ENCODE assay signal across 13 cellular contexts in the genomic region with DNA sequence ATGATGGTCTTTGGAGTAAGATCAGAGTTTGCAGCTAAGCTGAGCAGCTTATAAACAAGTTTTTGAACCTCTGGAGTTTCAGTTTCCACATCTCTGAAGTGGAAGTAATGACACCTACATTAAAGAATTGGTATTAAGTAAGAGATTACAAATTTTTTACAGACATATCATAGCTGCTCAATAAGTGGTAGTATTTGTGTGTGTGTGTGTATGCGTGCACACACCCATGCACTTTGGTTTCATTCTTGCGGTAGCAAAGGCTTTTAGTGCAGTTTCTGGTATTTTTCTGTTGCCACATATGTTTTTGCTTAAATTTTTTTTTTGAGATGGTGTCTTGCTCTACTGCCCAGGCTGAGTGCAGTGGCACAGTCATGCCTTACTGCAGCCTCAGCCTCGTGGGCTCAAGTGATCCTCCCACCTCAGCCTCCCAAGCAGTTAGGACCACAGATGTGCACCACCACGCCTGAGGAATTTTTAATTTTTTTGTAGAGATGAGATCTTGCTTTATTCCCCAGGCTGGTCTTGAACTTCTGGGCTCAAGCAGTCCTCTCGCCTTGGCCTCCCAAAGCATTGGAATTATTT. TPM values are rescaled to one million over a fixed set of nuclear protein-coding genes. Genes with fewer than 3 reads are reported as not detected.
DNase-seq lines count a peak whose midpoint lies in the region; ATAC-seq and TF ChIP-seq lines count a peak whose summit lies in the region.
"Had no signal": no experiment of that assay in that cellular context is flagged by ENCODE, and none has a peak within 500 bp of the region (broad histone marks: within the 10 kb centered on the region; RNA-seq: fewer than 3 reads in every experiment).

No MANE protein-coding gene starts in this region.

- H3T11ph ChIP-seq in H9 (ENCODE audit: low read length), result no peak overlapping the region

- H2BK120ac ChIP-seq in H9 (ENCODE audit: low read depth, low read length, poor library complexity, severe bottlenecking), result no peak overlapping the region

- H3K9me3 ChIP-seq in CD4-positive, CD25-positive, alpha-beta regulatory T cell (ENCODE audit: control insufficient read depth in 2 of 2, low read length in 2 of 2), result no peaks in the 10 kb centered on the region
- no peaks in the 10 kb centered on the region for H3K9me3 ChIP-seq in H9 (ENCODE audit: control insufficient read depth, low read depth, low read length)
- H3K9me3 ChIP-seq in naive thymus-derived CD4-positive, alpha-beta T cell (ENCODE audit: control insufficient read depth in 2 of 3, low read length in 3 of 3), result no peaks in the 10 kb centered on the region

- CTCF ChIA-PET in naive thymus-derived CD4-positive, alpha-beta T cell (lab: Charles Lee), result no interaction called here

- intact Hi-C loops in naive thymus-derived CD4-positive, alpha-beta T cell (cut with micrococcal nuclease), result no loop called here

- no peak overlapping the region for H4K5ac ChIP-seq in H9 (ENCODE audit: insufficient read length, low read depth, low read length)

- H3K27me3 Mint-ChIP-seq in CD4-positive, CD25-positive, alpha-beta regulatory T cell, result no peaks in the 10 kb centered on the region
- H3K27me3 Mint-ChIP-seq in H9 (ENCODE audit: low read depth), result no peaks in the 10 kb centered on the region
- no peaks in the 10 kb centered on the region for H3K27me3 Mint-ChIP-seq in naive thymus-derived CD4-positive, alpha-beta T cell

- POLR2A ChIA-PET in naive thymus-derived CD4-positive, alpha-beta T cell (lab: Charles Lee), result interaction anchor here (0.6 to 1.7 kb wide), 4 partner anchors 23 to 402 kb away, joined by 3 to 6 read pairs (median 4); no protein-coding TSS in a partner anchor

- H3K27ac Mint-ChIP-seq in CD4-positive, CD25-positive, alpha-beta regulatory T cell, result peak overlapping the region; percentile 0 to 33 (median 33)
- H3K27ac Mint-ChIP-seq in H9, result peak overlapping the region in 2 of 3 experiments; percentile 14 to 79; a peak in 3 of 7 replicates
- H3K27ac Mint-ChIP-seq in naive thymus-derived CD4-positive, alpha-beta T cell, result peak overlapping the region in 8 of 9 donors; percentile 16 to 79 (median 67)

- H3K4me1 ChIP-seq in CD4-positive, CD25-positive, alpha-beta regulatory T cell (ENCODE audit: control insufficient read depth, insufficient read depth, low read length, poor library complexity, severe bottlenecking), result peaks cover 46% of the 10 kb centered on the region
- H3K4me1 ChIP-seq in H9 (ENCODE audit: insufficient read depth, low read length), result peaks cover 9% of the 10 kb centered on the region
- H3K4me1 ChIP-seq in naive thymus-derived CD4-positive, alpha-beta T cell (ENCODE audit: control insufficient read depth in 2 of 2, insufficient read depth in 2 of 2, low read length in 2 of 2), result peaks cover 23 to 36% of the 10 kb centered on the region in 2 donors

- H3K4me3 Mint-ChIP-seq in CD4-positive, CD25-positive, alpha-beta regulatory T cell, result peak overlapping the region; percentile 11 to 96 (median 76)
- no peak overlapping the region for H3K4me3 Mint-ChIP-seq in H9
- peak overlapping the region; percentile 23 to 99 (median 86) for H3K4me3 Mint-ChIP-seq in naive thymus-derived CD4-positive, alpha-beta T cell

- H3K23me2 ChIP-seq in H9 (ENCODE audit: insufficient read length, low read depth, low read length, poor library complexity, severe bottlenecking), result peaks cover 6% of the 10 kb centered on the region

- H2BK12ac ChIP-seq in H9 (ENCODE audit: insufficient read length, low read depth, low read length), result no peak overlapping the region

- H3K14ac ChIP-seq in H9 (ENCODE audit: insufficient read depth, low read length), result no peak overlapping the region

- H3K4ac ChIP-seq in H9 (ENCODE audit: low read depth, low read length), result no peak overlapping the region

- peaks cover 5% of the 10 kb centered on the region for H3K36me3 ChIP-seq in CD4-positive, CD25-positive, alpha-beta regulatory T cell (ENCODE audit: control insufficient read depth, insufficient read depth, low read length)
- peaks cover 0 to 18% (median 0%) of the 10 kb centered on the region in 3 experiments for H3K36me3 ChIP-seq in naive thymus-derived CD4-positive, alpha-beta T cell (ENCODE audit: control insufficient read depth in 2 of 3, insufficient read depth in 3 of 3, low read length in 3 of 3)

- H4K8ac ChIP-seq in H9 (replicated peaks; ENCODE audit: insufficient read length, low read depth, low read length), result no peak overlapping the region

- H3K27ac ChIP-seq in CD4-positive, CD25-positive, alpha-beta regulatory T cell (ENCODE audit: insufficient read depth, low read length, poor library complexity, severe bottlenecking), result peak overlapping the region; percentile 28
- no peak overlapping the region for H3K27ac ChIP-seq in H9 (ENCODE audit: insufficient read length, low read depth, low read length)
- no peak overlapping the region for H3K27ac ChIP-seq in naive thymus-derived CD4-positive, alpha-beta T cell (ENCODE audit: low read depth, low read length)

- ATAC-seq in CD4-positive, CD25-positive, alpha-beta regulatory T cell (ENCODE audit: low read depth in 2 of 2), result no peak
- no peak for ATAC-seq in naive thymus-derived CD4-positive, alpha-beta T cell
- ATAC-seq in GM18498 (IDR thresholded peaks at IDR 0.05; ENCODE audit: unreplicated experiment), result no peak
- ATAC-seq: sciatic nerve had no signal

- H2AK5ac ChIP-seq in H9 (ENCODE audit: insufficient read length, low read length), result no peak overlapping the region

- H3K36me3 Mint-ChIP-seq in CD4-positive, CD25-positive, alpha-beta regulatory T cell, result peaks cover 13% of the 10 kb centered on the region
- H3K36me3 Mint-ChIP-seq in H9 (ENCODE audit: insufficient read depth in 1 of 3, low read depth in 3 of 3), result peaks cover 7 to 32% (median 27%) of the 10 kb centered on the region in 3 experiments; a peak in 6 of 7 replicates
- peaks cover 0 to 25% (median 19%) of the 10 kb centered on the region in 5 donors for H3K36me3 Mint-ChIP-seq in naive thymus-derived CD4-positive, alpha-beta T cell

- H3K4me3 ChIP-seq in CD4-positive, CD25-positive, alpha-beta regulatory T cell (ENCODE audit: low read depth, low read length), result peak overlapping the region; percentile 98
- peak overlapping the region; percentile 13 for H3K4me3 ChIP-seq in naive thymus-derived CD4-positive, alpha-beta T cell (ENCODE audit: low read length)

- H2AFZ ChIP-seq in H9 (ENCODE audit: low read length), result no peak overlapping the region

- H4K20me1 ChIP-seq in H9 (ENCODE audit: control insufficient read depth, insufficient read depth, insufficient read length), result no peaks in the 10 kb centered on the region

- H3K56ac ChIP-seq in H9 (ENCODE audit: insufficient read length, low read depth, low read length), result no peak overlapping the region

- no peak overlapping the region for H3K23ac ChIP-seq in H9 (ENCODE audit: insufficient read length, low read depth, low read length)

- peaks cover 37 to 78% (median 56%) of the 10 kb centered on the region in 4 donors for H3K4me1 Mint-ChIP-seq in CD4-positive, CD25-positive, alpha-beta regulatory T cell
- H3K4me1 Mint-ChIP-seq in H9, result peaks cover 31 to 34% of the 10 kb centered on the region in 2 experiments
- peaks cover 24 to 82% (median 66%) of the 10 kb centered on the region in 7 donors for H3K4me1 Mint-ChIP-seq in naive thymus-derived CD4-positive, alpha-beta T cell

- no peak overlapping the region for H3K9ac ChIP-seq in H9 (ENCODE audit: extremely low read depth, insufficient read length, low read length)

- DNase-seq in CD4-positive, CD25-positive, alpha-beta regulatory T cell, result peak in 1 of 3 donors; percentile 63
- no peak for DNase-seq in H9
- DNase-seq in amniotic epithelial cell (ENCODE audit: low read depth), result peak; percentile 24
- DNase-seq in naive thymus-derived CD4-positive, alpha-beta T cell, result peak in 1 of 9 donors; percentile 25
- DNase-seq in amygdala (lab: John Stamatoyannopoulos, UW), result no peak
- no peak for DNase-seq in UCSD-AML1 (lab: John Stamatoyannopoulos, UW; ENCODE audit: unreplicated experiment)
- no peak for DNase-seq in SIG-M5 (lab: John Stamatoyannopoulos, UW)
- DNase-seq: activated gamma-delta T cell treated with Interleukin-2 at 50 U/mL for 16 hours; effector CD4-positive, alpha-beta T cell; NCI-H2029; OCI-M1 had no signal

- peaks cover 44% of the 10 kb centered on the region for H3K79me2 ChIP-seq in H9 (ENCODE audit: insufficient read depth, low read length)

- peaks cover 4% of the 10 kb centered on the region for H3K79me1 ChIP-seq in H9 (ENCODE audit: insufficient read depth, low read depth, low read length, poor library complexity, severe bottlenecking)

- H3K4me2 ChIP-seq in H9 (ENCODE audit: insufficient read depth, insufficient read length, low read length), result peak overlapping the region; percentile 44

- TF ChIP-seq CTCF in H9 (conservative IDR thresholded peaks at IDR 0.05), result no peak

- no peak overlapping the region for H3K18ac ChIP-seq in H9 (ENCODE audit: insufficient read length, low read depth, low read length)

- WGBS in H9 (ENCODE audit: extremely low coverage, insufficient read length, low lambda C conversion rate), result no CpG with 5 or more reads among the region's 5 CpGs

- no peaks in the 10 kb centered on the region for H3K9me3 Mint-ChIP-seq in CD4-positive, CD25-positive, alpha-beta regulatory T cell
- no peaks in the 10 kb centered on the region for H3K9me3 Mint-ChIP-seq in H9
- H3K9me3 Mint-ChIP-seq in naive thymus-derived CD4-positive, alpha-beta T cell, result peaks cover 0 to 4% (median 0%) of the 10 kb centered on the region in 11 donors

- H4K91ac ChIP-seq in H9 (ENCODE audit: insufficient read length, low read depth, low read length), result no peak overlapping the region

- no peaks in the 10 kb centered on the region for H3K27me3 ChIP-seq in CD4-positive, CD25-positive, alpha-beta regulatory T cell (ENCODE audit: control insufficient read depth, insufficient read depth, low read length)
- no peaks in the 10 kb centered on the region for H3K27me3 ChIP-seq in H9 (ENCODE audit: insufficient read depth, low read length)
- no peaks in the 10 kb centered on the region for H3K27me3 ChIP-seq in naive thymus-derived CD4-positive, alpha-beta T cell (ENCODE audit: control insufficient read depth in 2 of 2, insufficient read depth in 2 of 2, low read length in 2 of 2)

- no peak overlapping the region for H2BK5ac ChIP-seq in H9 (ENCODE audit: insufficient read length, low read length)

- no peak overlapping the region for H2BK20ac ChIP-seq in H9 (ENCODE audit: low read depth, low read length, poor library complexity, severe bottlenecking)

- H2BK15ac ChIP-seq in H9 (ENCODE audit: low read depth, low read length), result no peak overlapping the region

RNA-seq across cellular contexts. Expression of a gene that starts 4.5 kb away (rescaled TPM):
- 65.8 TPM for total RNA-seq in CD4-positive, CD25-positive, alpha-beta regulatory T cell
- 10 to 100 TPM in 3 of 4 donors, 1 to 10 TPM in 1; 9.4 to 16.1 (median 14.7) TPM for polyA plus RNA-seq in CD4-positive, CD25-positive, alpha-beta regulatory T cell
- 37.7 and 40.0 TPM in 2 replicates for total RNA-seq in H9 (2021)
- total RNA-seq in naive thymus-derived CD4-positive, alpha-beta T cell, result 10 to 100 TPM; 30.6 to 99.6 (median 90.4) TPM
- polyA plus RNA-seq in naive thymus-derived CD4-positive, alpha-beta T cell, result 10 to 100 TPM; 15.8 to 35.7 TPM

RNA-seq across cellular contexts. Expression of a gene that starts 52.2 kb away (rescaled TPM):
- total RNA-seq in CD4-positive, CD25-positive, alpha-beta regulatory T cell, result 22.2 TPM
- 10 to 100 TPM in 3 of 4 donors, 1 to 10 TPM in 1; 7.3 to 14.2 (median 12.3) TPM for polyA plus RNA-seq in CD4-positive, CD25-positive, alpha-beta regulatory T cell
- 16.2 and 16.9 TPM in 2 replicates for total RNA-seq in H9 (2021)
- total RNA-seq in naive thymus-derived CD4-positive, alpha-beta T cell, result 10 to 100 TPM; 21.7 to 38.2 (median 30.9) TPM
- polyA plus RNA-seq in naive thymus-derived CD4-positive, alpha-beta T cell, result 10 to 100 TPM; 11.8 to 16.6 TPM

Comparison
In these comparisons a context has a peak if more than half of its experiments do, and no peak if none do; other contexts are left out.
1. H3K4me3 Mint-ChIP-seq: peak in CD4-positive, CD25-positive, alpha-beta regulatory T cell (4 of 4) and naive thymus-derived CD4-positive, alpha-beta T cell (10 of 10); none in H9 (0 of 2).
2. Peak in every context shown above with its lines, with median percentiles within 50 percentile points of each other: H3K27ac Mint-ChIP-seq.